11 cellular contexts compared by ENCODE assay signal in genomic region chr6:36734486-36735060, GRCh38. TPM values are rescaled to one million over a fixed set of nuclear protein-coding genes. Genes with fewer than 3 reads are reported as not detected.
DNase-seq lines count a peak whose midpoint lies in the region; ATAC-seq and TF ChIP-seq lines count a peak whose summit lies in the region.
"Had no signal": no experiment of that assay in that cellular context is flagged by ENCODE, and none has a peak within 500 bp of the region (broad histone marks: within the 10 kb centered on the region; RNA-seq: fewer than 3 reads in every experiment).

No MANE protein-coding gene starts in this region.

- 52 to 90% (median 80%) methylated on average over 1 to 7 of the region's 7 CpGs for WGBS in adrenal gland, 4 donors

- TF ChIP-seq POLR2A in adrenal gland (IDR thresholded peaks at IDR 0.05), result no peak

- H3K27ac ChIP-seq in OCI-LY3 (ENCODE audit: low read length) (no peak overlapping the region), neutrophil (peak overlapping the region; percentile 51), adrenal gland (peak overlapping the region in 2 of 5 donors; percentile 73 to 94)

- TF ChIP-seq CTCF in AG09309 (IDR thresholded peaks at IDR 0.05; ENCODE audit: control insufficient read depth, insufficient read depth, low read depth, low read length, missing control alignments) (no peak), OCI-LY3 (IDR thresholded peaks at IDR 0.05; ENCODE audit: low read depth, low read length) (no peak), neutrophil (IDR thresholded peaks at IDR 0.05) (no peak), adrenal gland (IDR thresholded peaks at IDR 0.05) (no peak)

- no peaks in the 10 kb centered on the region for H3K9me3 ChIP-seq in OCI-LY3 (ENCODE audit: insufficient read depth, low read length)
- H3K9me3 ChIP-seq in neutrophil, result no peaks in the 10 kb centered on the region
- no peaks in the 10 kb centered on the region for H3K9me3 ChIP-seq in adrenal gland (replicated peaks in 1 of 3)

- peaks cover 4% of the 10 kb centered on the region in 2 donors for H3K4me1 Mint-ChIP-seq in effector memory CD8-positive, alpha-beta T cell (ENCODE audit: low read depth in 2 of 2)

- H3K79me2 ChIP-seq in OCI-LY3 (ENCODE audit: low read length), result no peaks in the 10 kb centered on the region

- no peaks in the 10 kb centered on the region for H3K36me3 Mint-ChIP-seq in effector memory CD8-positive, alpha-beta T cell (ENCODE audit: insufficient read depth)

- DNase-seq in AG09309 (ENCODE audit: low read depth) (no peak), HuH-7.5 (ENCODE audit: low spot score) (no peak), superior temporal gyrus (ENCODE audit: extremely low spot score) (no peak), adrenal gland (no peak)
- DNase-seq in effector memory CD8-positive, alpha-beta T cell, result no peak
- DNase-seq: DMS 273 treated with DMSO at 0.1 percent for 48 hours, NCI-H1092 had no signal

- H3K4me2 ChIP-seq in OCI-LY3 (ENCODE audit: low read length), result peak overlapping the region; percentile 16; the same call in 1 of the 2 replicates

- H3K27ac Mint-ChIP-seq in effector memory CD8-positive, alpha-beta T cell, result peak overlapping the region; percentile 69 to 86

- no peaks in the 10 kb centered on the region for H3K9me3 Mint-ChIP-seq in effector memory CD8-positive, alpha-beta T cell

- no peaks in the 10 kb centered on the region; the same call in 1 of the 2 replicates for H3K4me1 ChIP-seq in OCI-LY3 (ENCODE audit: low read length)
- peaks cover 15 to 16% of the 10 kb centered on the region in 2 experiments for H3K4me1 ChIP-seq in neutrophil (ENCODE audit: control insufficient read depth in 1 of 2, insufficient read depth in 1 of 2, low read depth in 1 of 2, low read length in 1 of 2)
- H3K4me1 ChIP-seq in adrenal gland (replicated peaks in 1 of 2), result peaks cover 0 to 5% of the 10 kb centered on the region in 2 donors

- H3K27me3 Mint-ChIP-seq in effector memory CD8-positive, alpha-beta T cell, result no peaks in the 10 kb centered on the region

- H2AFZ ChIP-seq in OCI-LY3 (ENCODE audit: low read depth, low read length), result no peak overlapping the region

- H3K4me3 ChIP-seq in AG09309 (ENCODE audit: control insufficient read depth, low read depth, low read length), result peak overlapping the region; percentile 21
- no peak overlapping the region for H3K4me3 ChIP-seq in OCI-LY3 (ENCODE audit: low read length)
- peak overlapping the region in 1 of 2 experiments; percentile 49 for H3K4me3 ChIP-seq in neutrophil (ENCODE audit: low read depth in 1 of 2, low read length in 1 of 2)
- peak overlapping the region in 1 of 4 donors; percentile 28 for H3K4me3 ChIP-seq in adrenal gland

- H3K27me3 ChIP-seq in OCI-LY3 (ENCODE audit: low read depth, low read length) (no peaks in the 10 kb centered on the region), neutrophil (no peaks in the 10 kb centered on the region), adrenal gland (no peaks in the 10 kb centered on the region)

- intact Hi-C loops in adrenal gland (cut with DNase I), result no loop called here

- no peak overlapping the region for H3K9ac ChIP-seq in OCI-LY3 (ENCODE audit: low read length)

- H3K36me3 ChIP-seq in OCI-LY3 (replicated peaks; ENCODE audit: low read depth, low read length) (no peaks in the 10 kb centered on the region), neutrophil (peaks cover 41% of the 10 kb centered on the region), adrenal gland (replicated peaks in 1 of 2) (no peaks in the 10 kb centered on the region)

- no peaks in the 10 kb centered on the region for H4K20me1 ChIP-seq in OCI-LY3 (ENCODE audit: insufficient read depth, low read length)

- H3K4me3 Mint-ChIP-seq in effector memory CD8-positive, alpha-beta T cell, result peak overlapping the region; percentile 65 to 66

- ATAC-seq in effector memory CD8-positive, alpha-beta T cell (replicated peaks), result no peak
- ATAC-seq in GM19467 (IDR thresholded peaks at IDR 0.05; ENCODE audit: unreplicated experiment), result no peak

RNA-seq across cellular contexts. Expression of gene RAB44, which starts 36.9 kb away (rescaled TPM):
- total RNA-seq in adrenal gland, result not detected
- under 1 TPM in 2 of 3 donors, not detected in 1; 0.03 to 0.16 TPM for polyA plus RNA-seq in adrenal gland
- total RNA-seq: osteocyte had no signal

RNA-seq across cellular contexts. Expression of gene CDKN1A, which starts 56.1 kb away (rescaled TPM):
- total RNA-seq in adrenal gland, result 100 to 1,000 TPM in 2 of 8 donors, 10 to 100 TPM in 6; 44.7 to 154 (median 79.9) TPM
- polyA plus RNA-seq in adrenal gland, result 10 to 100 TPM; 18.8 to 45.1 (median 25.2) TPM
